9 cellular contexts compared by ENCODE assay signal in the genomic region with DNA sequence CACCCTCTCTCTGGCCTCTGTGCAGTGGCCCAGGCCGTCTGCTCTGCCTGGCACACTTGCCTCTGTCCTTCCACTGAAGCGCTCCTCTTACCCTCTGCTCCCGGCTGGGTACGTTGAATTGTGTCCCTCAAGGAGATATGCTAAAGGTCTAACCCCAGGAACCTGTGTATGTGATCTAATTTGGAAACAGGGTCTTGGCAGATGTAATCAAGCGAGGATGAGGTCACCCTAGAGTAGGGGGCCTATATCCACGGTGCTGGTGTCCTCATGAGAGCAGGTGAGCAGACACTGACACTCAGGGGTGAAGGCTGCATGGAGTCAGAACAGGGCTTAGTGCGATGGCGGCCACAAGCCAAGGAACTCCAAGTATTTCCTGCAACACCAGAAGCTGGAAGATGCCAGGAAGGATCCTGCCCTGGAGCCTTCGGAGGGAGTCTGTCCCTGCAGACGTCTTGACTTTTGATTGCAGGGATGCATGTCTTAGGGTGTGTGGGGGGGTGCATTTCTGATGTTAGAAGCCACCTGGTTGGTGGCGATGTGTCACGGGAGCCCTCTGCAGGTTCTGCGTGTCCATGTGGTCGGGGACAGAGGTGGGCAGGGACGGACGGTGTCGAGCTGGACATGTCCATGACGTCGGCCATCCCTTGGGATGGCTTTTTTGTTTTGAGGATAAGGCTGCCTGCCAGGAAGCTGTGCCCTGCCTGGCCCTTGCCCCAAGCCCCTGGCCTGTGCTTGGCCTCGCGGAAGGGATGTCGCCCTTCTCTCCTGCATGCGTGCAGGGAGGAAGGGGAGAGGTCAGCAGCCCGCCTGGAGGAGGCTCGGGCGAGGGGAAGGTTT.
DNase-seq lines count a peak whose midpoint lies in the region; ATAC-seq, FAIRE-seq and TF ChIP-seq lines count a peak whose summit lies in the region.
"Had no signal": no experiment of that assay in that cellular context is flagged by ENCODE, and none has a peak within 500 bp of the region (broad histone marks: within the 10 kb centered on the region; RNA-seq: fewer than 3 reads in every experiment).

No MANE protein-coding gene starts in this region.

- TF ChIP-seq POLR2A in H54 (IDR thresholded peaks at IDR 0.05; ENCODE audit: low read depth, low read length): no peak

- no peak for FAIRE-seq in H54 (lab: Jason Lieb, UNC)
- FAIRE-seq: colon had no signal

- DNase-seq in GM04504 (ENCODE audit: low read depth) (peak; percentile 38), WERI-Rb-1 (no peak), glomerular endothelial cell (ENCODE audit: extremely low read depth, low read depth, low spot score) (peak; percentile 27), germinal center (ENCODE audit: low spot score) (no peak), H54 (ENCODE audit: insufficient read length, low spot score) (no peak), anterior cingulate cortex (lab: John Stamatoyannopoulos, UW) (no peak)

- ATAC-seq in HG02973 (IDR thresholded peaks at IDR 0.05; ENCODE audit: unreplicated experiment): no peak

- H3K27me3 ChIP-seq in WERI-Rb-1 (ENCODE audit: insufficient read depth, low read depth, severe bottlenecking): no peaks in the 10 kb centered on the region
- no peaks in the 10 kb centered on the region for H3K27me3 ChIP-seq in rectal smooth muscle tissue (ENCODE audit: control insufficient read depth, insufficient read depth, low read length)

- H3K4me1 ChIP-seq in rectal smooth muscle tissue (ENCODE audit: control insufficient read depth, insufficient read depth, low read length): peaks cover 27% of the 10 kb centered on the region

- no peaks in the 10 kb centered on the region for H3K36me3 ChIP-seq in WERI-Rb-1
- H3K36me3 ChIP-seq in rectal smooth muscle tissue (ENCODE audit: control insufficient read depth, insufficient read depth, low read length): no peaks in the 10 kb centered on the region

- TF ChIP-seq CTCF in WERI-Rb-1 (IDR thresholded peaks at IDR 0.05; ENCODE audit: low read depth, low read length): 0 out of 2 replicates have a peak, but pooled peaks have one; percentile 9

- H3K27ac ChIP-seq in WERI-Rb-1 (no peak overlapping the region), rectal smooth muscle tissue (ENCODE audit: low read depth, low read length) (peak overlapping the region; percentile 84)

- H3K4me3 ChIP-seq in WERI-Rb-1 (ENCODE audit: low read depth, low read length) (no peak overlapping the region), rectal smooth muscle tissue (ENCODE audit: low read length) (peak overlapping the region; percentile 47)

- peak overlapping the region; percentile 32 for H3K9ac ChIP-seq in rectal smooth muscle tissue (ENCODE audit: low read length)

- H3K9me3 ChIP-seq in WERI-Rb-1 (ENCODE audit: severe bottlenecking): no peaks in the 10 kb centered on the region

Comparison
In these comparisons a context has a peak if more than half of its experiments do, and no peak if none do; other contexts are left out.
1. DNase-seq: peak in GM04504 (single experiment) and glomerular endothelial cell (single experiment); none in WERI-Rb-1 (single experiment), germinal center (single experiment), H54 (single experiment) and anterior cingulate cortex (0 of 58).